ENCODE assay signal across 11 cellular contexts in genomic region chr6:96907498-96907897, GRCh38. TPM values are rescaled to one million over a fixed set of nuclear protein-coding genes. Genes with fewer than 3 reads are reported as not detected.
DNase-seq lines count a peak whose midpoint lies in the region; ATAC-seq and TF ChIP-seq lines count a peak whose summit lies in the region.
"Had no signal": no experiment of that assay in that cellular context is flagged by ENCODE, and none has a peak within 500 bp of the region (broad histone marks: within the 10 kb centered on the region; RNA-seq: fewer than 3 reads in every experiment).

No MANE protein-coding gene starts in this region.

- no peaks in the 10 kb centered on the region for H3K27me3 Mint-ChIP-seq in GM23338 (ENCODE audit: insufficient read depth, low read depth, poor library complexity)

- no peak overlapping the region for H3K27ac Mint-ChIP-seq in GM23338
- H3K27ac Mint-ChIP-seq: type B pancreatic cell had no signal

- no peaks in the 10 kb centered on the region for H3K4me1 ChIP-seq in GM23338 (ENCODE audit: insufficient read depth)

- H3K4me3 ChIP-seq in epithelial cell of esophagus (ENCODE audit: low read length): no peak overlapping the region
- H3K4me3 ChIP-seq in GM23338: no peak overlapping the region

- peaks cover 7% of the 10 kb centered on the region for H3K4me1 Mint-ChIP-seq in GM23338

- H3K79me2 ChIP-seq in GM23338 (replicated peaks; ENCODE audit: insufficient read depth): no peaks in the 10 kb centered on the region

- TF ChIP-seq CTCF in epithelial cell of esophagus (IDR thresholded peaks at IDR 0.05; ENCODE audit: insufficient read depth, low read depth, low read length, missing control alignments) (no peak), GM23338 (conservative IDR thresholded peaks at IDR 0.05; ENCODE audit: low read depth in 2 of 2) (no peak)

- no peaks in the 10 kb centered on the region for H3K9me3 Mint-ChIP-seq in GM23338
- H3K9me3 Mint-ChIP-seq: type B pancreatic cell had no signal

- no peaks in the 10 kb centered on the region for H3K27me3 ChIP-seq in GM23338 (ENCODE audit: insufficient read depth)

- H3F3A ChIP-seq in GM23338 (replicated peaks; ENCODE audit: low read depth): no peaks in the 10 kb centered on the region

- ATAC-seq in GM18505 (IDR thresholded peaks at IDR 0.05; ENCODE audit: unreplicated experiment): peak; percentile 98
- peak; percentile 85 for ATAC-seq in GM21423 (IDR thresholded peaks at IDR 0.05; ENCODE audit: unreplicated experiment)
- ATAC-seq in HG03378 (IDR thresholded peaks at IDR 0.05; ENCODE audit: unreplicated experiment): peak; percentile 97
- ATAC-seq in GM23338: no peak

- H3K4me3 Mint-ChIP-seq in GM23338: no peak overlapping the region
- H3K4me3 Mint-ChIP-seq: type B pancreatic cell had no signal

- no peaks in the 10 kb centered on the region for H3K9me2 ChIP-seq in GM23338 (ENCODE audit: insufficient read depth)

- no peak for TF ChIP-seq POLR2A in GM18505 (IDR thresholded peaks at IDR 0.05; ENCODE audit: borderline replicate concordance, extremely low read depth, insufficient read depth, insufficient read length)

- H3K4me2 ChIP-seq in GM23338: no peak overlapping the region

- H2AFZ ChIP-seq in GM23338: no peak overlapping the region

- no peaks in the 10 kb centered on the region for H3K36me3 ChIP-seq in GM23338 (ENCODE audit: insufficient read depth)

- H3K36me3 Mint-ChIP-seq in GM23338 (ENCODE audit: low read depth): no peaks in the 10 kb centered on the region
- H3K36me3 Mint-ChIP-seq: type B pancreatic cell had no signal

- no peak overlapping the region for H3K27ac ChIP-seq in GM23338 (ENCODE audit: low read depth)

- no peaks in the 10 kb centered on the region for H4K20me1 ChIP-seq in GM23338 (replicated peaks; ENCODE audit: insufficient read depth)

- DNase-seq in epithelial cell of esophagus (ENCODE audit: low read depth) (peak; percentile 36), pons (ENCODE audit: low spot score) (no peak), NCI-H446 treated with DMSO at 0.1 percent for 48 hours (lab: John Stamatoyannopoulos, UW) (no peak), HuH-7.5 (ENCODE audit: low spot score) (no peak), GM23338 (ENCODE audit: low spot score) (no peak)
- DNase-seq: NCI-H1105 treated with DMSO at 0.1 percent for 48 hours had no signal

TF ChIP-seq in GM23338, 12 proteins besides CTCF, POLR2A, EP300 and RAD21:
- no peak for TF ChIP-seq POLR2AphosphoS5 (IDR thresholded peaks at IDR 0.05; ENCODE audit: low read depth)
- TF ChIP-seq CREB1 (CRISPR knock-in tag; IDR thresholded peaks at IDR 0.05; ENCODE audit: low read depth): no peak
- TF ChIP-seq EZH2phosphoT487 (IDR thresholded peaks at IDR 0.05; ENCODE audit: unreplicated experiment): no peak
- TF ChIP-seq, protein P1, sequence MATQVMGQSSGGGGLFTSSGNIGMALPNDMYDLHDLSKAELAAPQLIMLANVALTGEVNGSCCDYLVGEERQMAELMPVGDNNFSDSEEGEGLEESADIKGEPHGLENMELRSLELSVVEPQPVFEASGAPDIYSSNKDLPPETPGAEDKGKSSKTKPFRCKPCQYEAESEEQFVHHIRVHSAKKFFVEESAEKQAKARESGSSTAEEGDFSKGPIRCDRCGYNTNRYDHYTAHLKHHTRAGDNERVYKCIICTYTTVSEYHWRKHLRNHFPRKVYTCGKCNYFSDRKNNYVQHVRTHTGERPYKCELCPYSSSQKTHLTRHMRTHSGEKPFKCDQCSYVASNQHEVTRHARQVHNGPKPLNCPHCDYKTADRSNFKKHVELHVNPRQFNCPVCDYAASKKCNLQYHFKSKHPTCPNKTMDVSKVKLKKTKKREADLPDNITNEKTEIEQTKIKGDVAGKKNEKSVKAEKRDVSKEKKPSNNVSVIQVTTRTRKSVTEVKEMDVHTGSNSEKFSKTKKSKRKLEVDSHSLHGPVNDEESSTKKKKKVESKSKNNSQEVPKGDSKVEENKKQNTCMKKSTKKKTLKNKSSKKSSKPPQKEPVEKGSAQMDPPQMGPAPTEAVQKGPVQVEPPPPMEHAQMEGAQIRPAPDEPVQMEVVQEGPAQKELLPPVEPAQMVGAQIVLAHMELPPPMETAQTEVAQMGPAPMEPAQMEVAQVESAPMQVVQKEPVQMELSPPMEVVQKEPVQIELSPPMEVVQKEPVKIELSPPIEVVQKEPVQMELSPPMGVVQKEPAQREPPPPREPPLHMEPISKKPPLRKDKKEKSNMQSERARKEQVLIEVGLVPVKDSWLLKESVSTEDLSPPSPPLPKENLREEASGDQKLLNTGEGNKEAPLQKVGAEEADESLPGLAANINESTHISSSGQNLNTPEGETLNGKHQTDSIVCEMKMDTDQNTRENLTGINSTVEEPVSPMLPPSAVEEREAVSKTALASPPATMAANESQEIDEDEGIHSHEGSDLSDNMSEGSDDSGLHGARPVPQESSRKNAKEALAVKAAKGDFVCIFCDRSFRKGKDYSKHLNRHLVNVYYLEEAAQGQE (IDR thresholded peaks at IDR 0.05; ENCODE audit: unreplicated experiment): no peak

RNA-seq across cellular contexts. Expression of gene NDUFAF4, which starts 9.8 kb away (rescaled TPM):
- 35.1 and 59.8 TPM in 2 replicates for total RNA-seq in GM23338 (2014; rRNA removed; shearing (Covaris generic))
- 205 and 233 TPM in 2 replicates for polyA plus RNA-seq in GM23338 (2016; fragmentation: Nextera tagmentation; extraction: Ambion mirVana)

RNA-seq across cellular contexts. Expression of gene KLHL32, which starts 17.0 kb away (rescaled TPM):
- total RNA-seq in GM23338 (2014; rRNA removed; shearing (Covaris generic)): 0.45 and 1.0 TPM in 2 replicates
- 0.23 and 0.39 TPM in 2 replicates for polyA plus RNA-seq in GM23338 (2016; fragmentation: Nextera tagmentation; extraction: Ambion mirVana)
- polyA plus RNA-seq: esophagus had no signal
